29 cellular contexts compared by ENCODE assay signal in the genomic region with DNA sequence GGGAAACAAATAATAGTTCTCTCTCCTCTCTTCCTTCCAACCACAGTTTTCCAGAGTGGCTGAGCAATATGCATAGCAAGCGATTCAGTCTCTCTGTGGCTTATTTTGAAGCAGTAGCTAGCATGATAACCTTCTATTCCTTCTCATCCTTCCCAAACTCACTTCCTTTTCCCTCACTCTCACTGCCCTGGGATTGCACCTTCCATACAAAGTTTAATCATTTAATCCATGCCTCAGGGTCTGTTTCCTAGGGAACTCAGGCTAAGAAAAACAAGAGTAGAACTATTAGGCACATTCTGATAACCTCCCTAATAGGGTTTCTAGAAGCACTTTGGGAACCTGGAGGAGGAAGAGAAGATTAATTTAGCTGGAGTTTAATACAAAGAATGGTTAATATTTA.
A peak's percentile ranks its signal among the peaks of the same experiment; 100 is the strongest.
DNase-seq lines count a peak whose midpoint lies in the region; ATAC-seq and TF ChIP-seq lines count a peak whose summit lies in the region.
"Had no signal": no experiment of that assay in that cellular context is flagged by ENCODE, and none has a peak within 500 bp of the region (broad histone marks: within the 10 kb centered on the region; RNA-seq: fewer than 3 reads in every experiment).

No MANE protein-coding gene starts in this region.

- H3K27ac Mint-ChIP-seq in T-helper 17 cell: peak overlapping the region; percentile 79
- peak overlapping the region in 4 of 10 donors; percentile 20 to 70 (median 52) for H3K27ac Mint-ChIP-seq in naive thymus-derived CD8-positive, alpha-beta T cell
- H3K27ac Mint-ChIP-seq in effector memory CD8-positive, alpha-beta T cell: no peak overlapping the region
- H3K27ac Mint-ChIP-seq: activated B cell treated with CpG ODN at 0.5 μM for 24 hours; activated CD8-positive, alpha-beta memory T cell treated with anti-CD3 and anti-CD28 coated beads, Interleukin-2, amount 10 ng/mL, durations not matched to agents 7 days and 5 days; activated T-helper 1 cell treated with anti-CD3 and anti-CD28 coated beads, Interleukin-12 subunit alpha, Interleukin-12 subunit beta, Interleukin-2, Interleukin-4 antibody, amounts not matched to agents 30 ng/mL and 10 ng/mL and 1 ng/mL, durations not matched to agents 14 hours and 24 hours and 36 hours had no signal

- DNase-seq in BE2C: peak; percentile 14
- no peak for DNase-seq in T-helper 17 cell
- peak; percentile 59 for DNase-seq in mesendoderm
- no peak for DNase-seq in naive thymus-derived CD8-positive, alpha-beta T cell
- no peak for DNase-seq in effector memory CD8-positive, alpha-beta T cell
- no peak for DNase-seq in activated T-cell treated with anti-CD3 and anti-CD28 coated beads, Interleukin-2, amount 50 U/mL, for 48 hours
- DNase-seq: activated B cell treated with CpG ODN at 0.5 μM for 24 hours; activated CD8-positive, alpha-beta memory T cell treated with anti-CD3 and anti-CD28 coated beads, Interleukin-2, amount 10 ng/mL, durations not matched to agents 7 days and 5 days; activated naive CD4-positive, alpha-beta T cell treated with anti-CD3 and anti-CD28 coated beads, Interleukin-2, amount 50 U/mL, for 16 hours; aorta; C1 segment of cervical spinal cord; cortex of kidney; effector memory CD4-positive, alpha-beta T cell; erythroblast; left ventricle myocardium inferior; midbrain; naive B cell; NCI-H1048; NCI-H446 treated with DMSO at 0.1 percent for 48 hours; NCI-H774; occipital lobe; RPMI8226; stimulated activated naive B cell treated with anti-CD40 and anti-IgM and Interleukin-4, amounts not matched to agents 10 μg/mL and 1 μg/mL and 100 μg/mL, for 72 hours; testis had no signal

- H2BK15ac ChIP-seq in mesendoderm (replicated peaks; ENCODE audit: low read depth): no peak overlapping the region

- H3K4me1 Mint-ChIP-seq in T-helper 17 cell: peaks cover 40% of the 10 kb centered on the region
- H3K4me1 Mint-ChIP-seq in naive thymus-derived CD8-positive, alpha-beta T cell: peaks cover 27 to 49% (median 43%) of the 10 kb centered on the region in 4 donors
- peaks cover 33% of the 10 kb centered on the region in 2 donors for H3K4me1 Mint-ChIP-seq in effector memory CD8-positive, alpha-beta T cell (ENCODE audit: low read depth in 2 of 2)

- H3K4me3 Mint-ChIP-seq in T-helper 17 cell: no peak overlapping the region
- H3K4me3 Mint-ChIP-seq in naive thymus-derived CD8-positive, alpha-beta T cell: no peak overlapping the region
- no peak overlapping the region for H3K4me3 Mint-ChIP-seq in effector memory CD8-positive, alpha-beta T cell
- H3K4me3 Mint-ChIP-seq: activated B cell treated with CpG ODN at 0.5 μM for 24 hours; activated CD8-positive, alpha-beta memory T cell treated with anti-CD3 and anti-CD28 coated beads, Interleukin-2, amount 10 ng/mL, durations not matched to agents 7 days and 5 days; activated T-helper 1 cell treated with anti-CD3 and anti-CD28 coated beads, Interleukin-12 subunit alpha, Interleukin-12 subunit beta, Interleukin-2, Interleukin-4 antibody, amounts not matched to agents 30 ng/mL and 10 ng/mL and 1 ng/mL, durations not matched to agents 14 hours and 24 hours and 36 hours; IgD-negative memory B cell had no signal

- TF ChIP-seq CTCF in BE2C (IDR thresholded peaks at IDR 0.05; ENCODE audit: low read depth, low read length): no peak

- no peak overlapping the region for H3K9ac ChIP-seq in BLaER1 treated with 17β-estradiol and CSF1 and Interleukin-3, amounts not matched to agents 10 nM and 100 nM
- H3K9ac ChIP-seq in mesendoderm (ENCODE audit: low read length): no peak overlapping the region

- H3K56ac ChIP-seq in mesendoderm (ENCODE audit: low read length): no peak overlapping the region

- H4K5ac ChIP-seq in mesendoderm (ENCODE audit: low read length): no peak overlapping the region

- no peak overlapping the region for H4K8ac ChIP-seq in mesendoderm (ENCODE audit: low read depth, low read length)

- no peak overlapping the region for H3K23ac ChIP-seq in mesendoderm (ENCODE audit: low read length)

- peak overlapping the region in 4 of 11 experiments; percentile 25 to 83 (median 82); a peak in 4 of 22 replicates for H3K27ac ChIP-seq in BLaER1 treated with 17β-estradiol and CSF1 and Interleukin-3, amounts not matched to agents 10 nM and 100 nM
- no peak overlapping the region for H3K27ac ChIP-seq in mesendoderm (ENCODE audit: low read depth, low read length)
- H3K27ac ChIP-seq: left ventricle myocardium inferior, SJSA1, testis had no signal

- H2AK5ac ChIP-seq in mesendoderm (ENCODE audit: low read length): no peak overlapping the region

- H3K4me1 ChIP-seq in BE2C (peaks cover 27% of the 10 kb centered on the region), mesendoderm (ENCODE audit: control insufficient read depth, low read depth, low read length) (no peaks in the 10 kb centered on the region)
- H3K4me1 ChIP-seq in BLaER1 treated with 17β-estradiol and CSF1 and Interleukin-3, amounts not matched to agents 10 nM and 100 nM: peaks cover 40 to 52% (median 48%) of the 10 kb centered on the region in 10 experiments

- no peaks in the 10 kb centered on the region for H3K9me3 Mint-ChIP-seq in naive thymus-derived CD8-positive, alpha-beta T cell
- no peaks in the 10 kb centered on the region for H3K9me3 Mint-ChIP-seq in effector memory CD8-positive, alpha-beta T cell
- H3K9me3 Mint-ChIP-seq: activated B cell treated with CpG ODN at 0.5 μM for 24 hours, IgD-negative memory B cell, naive B cell had no signal

- POLR2A ChIA-PET in naive thymus-derived CD8-positive, alpha-beta T cell (lab: Charles Lee): interaction anchor here (0.7 to 8.7 kb wide), 3 partner anchors 13 to 140 kb away, joined by 3 to 81 read pairs (median 3); partner anchors contain the start of gene S1PR1

- H3K4me3 ChIP-seq in BE2C (ENCODE audit: low read depth, low read length): no peak overlapping the region
- H3K4me3 ChIP-seq in BLaER1 treated with 17β-estradiol and CSF1 and Interleukin-3, amounts not matched to agents 10 nM and 100 nM: no peak overlapping the region
- no peak overlapping the region for H3K4me3 ChIP-seq in mesendoderm (ENCODE audit: low read length)
- H3K4me3 ChIP-seq: left ventricle myocardium inferior, SJSA1, testis had no signal

- H3K79me1 ChIP-seq in mesendoderm (ENCODE audit: low read length): no peaks in the 10 kb centered on the region

- no peak overlapping the region for H3K4ac ChIP-seq in mesendoderm (ENCODE audit: low read depth, low read length)

- H3K9me3 ChIP-seq in BE2C (no peaks in the 10 kb centered on the region), T-helper 17 cell (ENCODE audit: control insufficient read depth, low read length, poor library complexity, severe bottlenecking) (no peaks in the 10 kb centered on the region)
- H3K9me3 ChIP-seq in BLaER1 treated with 17β-estradiol and CSF1 and Interleukin-3, amounts not matched to agents 10 nM and 100 nM (replicated peaks in 1 of 11): no peaks in the 10 kb centered on the region
- H3K9me3 ChIP-seq: left ventricle myocardium inferior, SJSA1, testis had no signal

- no peak overlapping the region for H3K18ac ChIP-seq in mesendoderm (ENCODE audit: low read length)

- ATAC-seq in T-helper 17 cell (no peak), HG03095 (IDR thresholded peaks at IDR 0.05; ENCODE audit: unreplicated experiment) (no peak)
- no peak for ATAC-seq in naive thymus-derived CD8-positive, alpha-beta T cell
- ATAC-seq in effector memory CD8-positive, alpha-beta T cell (replicated peaks): no peak
- ATAC-seq: activated CD8-positive, alpha-beta memory T cell treated with anti-CD3 and anti-CD28 coated beads, Interleukin-2, amount 10 ng/mL, durations not matched to agents 7 days and 5 days had no signal

- no peaks in the 10 kb centered on the region for H3K79me2 ChIP-seq in mesendoderm (ENCODE audit: control insufficient read depth, insufficient read depth, low read length)

- no peak overlapping the region for H2BK120ac ChIP-seq in mesendoderm (ENCODE audit: low read depth, low read length)

- no peaks in the 10 kb centered on the region for H3K27me3 Mint-ChIP-seq in T-helper 17 cell
- H3K27me3 Mint-ChIP-seq in naive thymus-derived CD8-positive, alpha-beta T cell: no peaks in the 10 kb centered on the region
- no peaks in the 10 kb centered on the region for H3K27me3 Mint-ChIP-seq in effector memory CD8-positive, alpha-beta T cell
- H3K27me3 Mint-ChIP-seq: activated B cell treated with CpG ODN at 0.5 μM for 24 hours; activated CD8-positive, alpha-beta memory T cell treated with anti-CD3 and anti-CD28 coated beads, Interleukin-2, amount 10 ng/mL, durations not matched to agents 7 days and 5 days; IgD-negative memory B cell; naive B cell; stimulated activated naive B cell treated with anti-CD40 and anti-IgM and Interleukin-4, amounts not matched to agents 10 μg/mL and 1 μg/mL and 100 μg/mL, for 72 hours had no signal

- WGBS in mesendoderm (ENCODE audit: extremely low coverage, insufficient coverage, low lambda C conversion rate): no CpG with 5 or more reads among the region's 1 CpG

- no peaks in the 10 kb centered on the region for H4K20me1 ChIP-seq in BLaER1 treated with 17β-estradiol and CSF1 and Interleukin-3, amounts not matched to agents 10 nM and 100 nM

- H2BK5ac ChIP-seq in mesendoderm (ENCODE audit: low read length): no peak overlapping the region

- no peaks in the 10 kb centered on the region for H3K36me3 ChIP-seq in BE2C
- H3K36me3 ChIP-seq in BLaER1 treated with 17β-estradiol and CSF1 and Interleukin-3, amounts not matched to agents 10 nM and 100 nM: no peaks in the 10 kb centered on the region
- no peaks in the 10 kb centered on the region for H3K36me3 ChIP-seq in mesendoderm (ENCODE audit: control insufficient read depth, insufficient read depth, low read length)
- H3K36me3 ChIP-seq: left ventricle myocardium inferior, SJSA1 had no signal

- peaks cover 2% of the 10 kb centered on the region for H3K36me3 Mint-ChIP-seq in T-helper 17 cell (ENCODE audit: low read depth)
- peaks cover 0 to 3% (median 0%) of the 10 kb centered on the region in 3 donors for H3K36me3 Mint-ChIP-seq in naive thymus-derived CD8-positive, alpha-beta T cell
- no peaks in the 10 kb centered on the region for H3K36me3 Mint-ChIP-seq in effector memory CD8-positive, alpha-beta T cell (ENCODE audit: insufficient read depth)
- H3K36me3 Mint-ChIP-seq: activated CD8-positive, alpha-beta memory T cell treated with anti-CD3 and anti-CD28 coated beads, Interleukin-2, amount 10 ng/mL, durations not matched to agents 7 days and 5 days; IgD-negative memory B cell; naive B cell had no signal

- H3K4me2 ChIP-seq in BLaER1 treated with 17β-estradiol and CSF1 and Interleukin-3, amounts not matched to agents 10 nM and 100 nM: peak overlapping the region in 10 of 11 experiments; percentile 20 to 83 (median 44); a peak in 19 of 22 replicates
- H3K4me2 ChIP-seq in mesendoderm (ENCODE audit: low read length): no peak overlapping the region

- H3K27me3 ChIP-seq in BE2C: no peaks in the 10 kb centered on the region
- no peaks in the 10 kb centered on the region for H3K27me3 ChIP-seq in BLaER1 treated with 17β-estradiol and CSF1 and Interleukin-3, amounts not matched to agents 10 nM and 100 nM
- H3K27me3 ChIP-seq in mesendoderm (ENCODE audit: insufficient read depth, low read length, poor library complexity): no peaks in the 10 kb centered on the region
- H3K27me3 ChIP-seq: SJSA1, testis had no signal

Comparison
In these comparisons a context has a peak if more than half of its experiments do, and no peak if none do; other contexts are left out.
1. DNase-seq: peak in BE2C (single experiment) and mesendoderm (single experiment); none in T-helper 17 cell (0 of 3), naive thymus-derived CD8-positive, alpha-beta T cell (0 of 10), effector memory CD8-positive, alpha-beta T cell (0 of 3) and activated T-cell treated with anti-CD3 and anti-CD28 coated beads, Interleukin-2, amount 50 U/mL, for 48 hours (0 of 2).